In genomic region chr2:191580581-191580980, GRCh38 we compare ENCODE assay signal across 21 cellular contexts.
"Had no signal": no experiment of that assay in that cellular context is flagged by ENCODE, and none has a peak within 500 bp of the region (broad histone marks: within the 10 kb centered on the region; RNA-seq: fewer than 3 reads in every experiment).

No MANE protein-coding gene starts in this region.

- H3K4me3 Mint-ChIP-seq: activated CD4-positive, alpha-beta T cell treated with anti-CD3 and anti-CD28 coated beads, Interleukin-2, amount 10 ng/mL, durations not matched to agents 24 days and 14 days; activated CD8-positive, alpha-beta T cell treated with anti-CD3 and anti-CD28 coated beads for 36 hours; activated naive CD8-positive, alpha-beta T cell treated with anti-CD3 and anti-CD28 coated beads for 36 hours; activated T-helper 17 cell treated with anti-CD3 and anti-CD28 coated beads, Interleukin-2, amount 50 U/mL, for 72 hours; natural killer cell; stimulated activated naive B cell treated with anti-CD40 and anti-IgM and Interleukin-4, amounts not matched to agents 10 μg/mL and 1 μg/mL and 100 μg/mL, for 72 hours had no signal

- H3K79me2 ChIP-seq: hepatocyte, parathyroid adenoma had no signal

- H3K36me3 ChIP-seq: brain microvascular endothelial cell, lower lobe of right lung, neutrophil, sigmoid colon, thoracic aorta, upper lobe of left lung had no signal

- H3K27ac ChIP-seq: brain microvascular endothelial cell, hepatocyte, lower lobe of right lung, neutrophil, parathyroid adenoma, sigmoid colon, thoracic aorta, upper lobe of left lung had no signal

- H3K27me3 Mint-ChIP-seq: activated CD8-positive, alpha-beta T cell treated with anti-CD3 and anti-CD28 coated beads for 36 hours; activated T-helper 17 cell treated with anti-CD3 and anti-CD28 coated beads, Interleukin-2, amount 50 U/mL, for 72 hours; stimulated activated naive B cell treated with anti-CD40 and anti-IgM and Interleukin-4, amounts not matched to agents 10 μg/mL and 1 μg/mL and 100 μg/mL, for 72 hours had no signal

- H2AFZ ChIP-seq: hepatocyte, parathyroid adenoma had no signal

- H3K4me1 Mint-ChIP-seq: activated CD4-positive, alpha-beta T cell treated with anti-CD3 and anti-CD28 coated beads, Interleukin-2, amount 10 ng/mL, durations not matched to agents 24 days and 14 days; activated naive CD8-positive, alpha-beta T cell treated with anti-CD3 and anti-CD28 coated beads for 36 hours; activated T-helper 17 cell treated with anti-CD3 and anti-CD28 coated beads, Interleukin-2, amount 50 U/mL, for 72 hours; natural killer cell had no signal

- H3K4me2 ChIP-seq: hepatocyte had no signal

- DNase-seq: activated CD4-positive, alpha-beta T cell treated with anti-CD3 and anti-CD28 coated beads, Interleukin-2, amount 10 ng/mL, durations not matched to agents 24 days and 14 days; activated CD8-positive, alpha-beta T cell treated with anti-CD3 and anti-CD28 coated beads for 36 hours; activated naive CD4-positive, alpha-beta T cell; activated naive CD8-positive, alpha-beta T cell treated with anti-CD3 and anti-CD28 coated beads for 36 hours; activated T-cell treated with anti-CD3 and anti-CD28 coated beads, Interleukin-2, amount 50 U/mL, for 1 hour; brain microvascular endothelial cell; cortex of kidney; effector CD4-positive, alpha-beta T cell; left colon; lower lobe of right lung; natural killer cell; sigmoid colon; stimulated activated naive B cell treated with anti-CD40 and anti-IgM and Interleukin-4, amounts not matched to agents 10 μg/mL and 1 μg/mL and 100 μg/mL, for 72 hours; T-helper 1 cell; T-helper 9 cell; upper lobe of left lung had no signal

- H3K4me1 ChIP-seq: lower lobe of right lung, parathyroid adenoma, sigmoid colon had no signal

- H3K9ac ChIP-seq: parathyroid adenoma had no signal

- H3K27ac Mint-ChIP-seq: activated CD4-positive, alpha-beta T cell treated with anti-CD3 and anti-CD28 coated beads, Interleukin-2, amount 10 ng/mL, durations not matched to agents 24 days and 14 days; activated CD8-positive, alpha-beta T cell treated with anti-CD3 and anti-CD28 coated beads for 36 hours; activated naive CD8-positive, alpha-beta T cell treated with anti-CD3 and anti-CD28 coated beads for 36 hours; activated T-helper 17 cell treated with anti-CD3 and anti-CD28 coated beads, Interleukin-2, amount 50 U/mL, for 72 hours; natural killer cell; stimulated activated naive B cell treated with anti-CD40 and anti-IgM and Interleukin-4, amounts not matched to agents 10 μg/mL and 1 μg/mL and 100 μg/mL, for 72 hours had no signal

- H3K27me3 ChIP-seq: brain microvascular endothelial cell, hepatocyte, neutrophil, sigmoid colon, upper lobe of left lung had no signal

- H3K36me3 Mint-ChIP-seq: activated naive CD8-positive, alpha-beta T cell treated with anti-CD3 and anti-CD28 coated beads for 36 hours; natural killer cell; stimulated activated naive B cell treated with anti-CD40 and anti-IgM and Interleukin-4, amounts not matched to agents 10 μg/mL and 1 μg/mL and 100 μg/mL, for 72 hours had no signal

- H3K4me3 ChIP-seq: hepatocyte, lower lobe of right lung, sigmoid colon, thoracic aorta, upper lobe of left lung had no signal

- ATAC-seq: activated CD8-positive, alpha-beta T cell treated with anti-CD3 and anti-CD28 coated beads for 36 hours; activated T-helper 17 cell treated with anti-CD3 and anti-CD28 coated beads, Interleukin-2, amount 50 U/mL, for 72 hours; left colon; lower lobe of right lung; natural killer cell; stimulated activated naive B cell treated with anti-CD40 and anti-IgM and Interleukin-4, amounts not matched to agents 10 μg/mL and 1 μg/mL and 100 μg/mL, for 72 hours had no signal

- H3K9me3 Mint-ChIP-seq: activated CD4-positive, alpha-beta T cell treated with anti-CD3 and anti-CD28 coated beads, Interleukin-2, amount 10 ng/mL, durations not matched to agents 24 days and 14 days; activated CD8-positive, alpha-beta T cell treated with anti-CD3 and anti-CD28 coated beads for 36 hours; activated naive CD8-positive, alpha-beta T cell treated with anti-CD3 and anti-CD28 coated beads for 36 hours; activated T-helper 17 cell treated with anti-CD3 and anti-CD28 coated beads, Interleukin-2, amount 50 U/mL, for 72 hours; natural killer cell; stimulated activated naive B cell treated with anti-CD40 and anti-IgM and Interleukin-4, amounts not matched to agents 10 μg/mL and 1 μg/mL and 100 μg/mL, for 72 hours had no signal

- H3K9me3 ChIP-seq: lower lobe of right lung, neutrophil, sigmoid colon, thoracic aorta, upper lobe of left lung had no signal
